Comparison of ENCODE assay signal across 8 cellular contexts in genomic region chr6:6676910-6677441, GRCh38.
A peak's percentile ranks its signal among the peaks of the same experiment; 100 is the strongest.
DNase-seq lines count a peak whose midpoint lies in the region; ATAC-seq, FAIRE-seq and TF ChIP-seq lines count a peak whose summit lies in the region.

No MANE protein-coding gene starts in this region.

- TF ChIP-seq CTCF in body of pancreas (IDR thresholded peaks at IDR 0.05) = peak; percentile 88 to 98 (median 93)

- peak; percentile 80 for ATAC-seq in GM21737 (IDR thresholded peaks at IDR 0.05; ENCODE audit: unreplicated experiment)
- peak; percentile 85 for ATAC-seq in body of pancreas
- ATAC-seq in HG02588 (IDR thresholded peaks at IDR 0.05; ENCODE audit: unreplicated experiment) = no peak

- H3K4me3 Mint-ChIP-seq in immature natural killer cell = peak overlapping the region in 1 of 5 donors; percentile 1

- DNase-seq in CD1c-positive myeloid dendritic cell (ENCODE audit: extremely low spot score) (peak; percentile 90), NCI-H2029 (lab: John Stamatoyannopoulos, UW) (peak; percentile 77), body of pancreas (peak; percentile 76 to 84 (median 82)), immature natural killer cell (peak; percentile 58 to 64 (median 58))
- peak; percentile 73 for DNase-seq in stimulated activated CD4-positive, alpha-beta T cell treated with anti-CD3 and anti-CD28 coated beads, Interleukin-12 subunit alpha, Interleukin-12 subunit beta, amount 100 ng/mL, for 4 hours

- H3K4me3 ChIP-seq in body of pancreas = no peak overlapping the region

- peaks cover 3 to 8% of the 10 kb centered on the region in 2 donors for H3K4me1 Mint-ChIP-seq in immature natural killer cell

- H3K27ac Mint-ChIP-seq in immature natural killer cell = peak overlapping the region in 1 of 6 donors; percentile 20

- no peak for TF ChIP-seq POLR2A in body of pancreas (IDR thresholded peaks at IDR 0.05)

- intact Hi-C loops in body of pancreas (cut with DNase I) = no loop called here

- H3K9me3 ChIP-seq in body of pancreas = no peaks in the 10 kb centered on the region

- no peaks in the 10 kb centered on the region for H3K36me3 Mint-ChIP-seq in immature natural killer cell

- no peaks in the 10 kb centered on the region for H3K27me3 ChIP-seq in body of pancreas

- H3K9me3 Mint-ChIP-seq in immature natural killer cell = no peaks in the 10 kb centered on the region

- 15 to 18% methylated on average over 7 of the region's 7 CpGs for WGBS in body of pancreas, 2 donors

- peaks cover 32% of the 10 kb centered on the region for H3K4me1 ChIP-seq in body of pancreas

- FAIRE-seq in TTC549 (lab: Jason Lieb, UNC) = peak; percentile 5

- no peak overlapping the region for H3K27ac ChIP-seq in body of pancreas

- H3K27me3 Mint-ChIP-seq in immature natural killer cell (ENCODE audit: low read depth in 3 of 3) = peaks cover 0 to 4% (median 1%) of the 10 kb centered on the region in 3 donors

- no peaks in the 10 kb centered on the region for H3K36me3 ChIP-seq in body of pancreas (replicated peaks in 1 of 2; ENCODE audit: insufficient read depth in 1 of 2, low read depth in 2 of 2)
